17 cellular contexts compared by ENCODE assay signal in the genomic region with DNA sequence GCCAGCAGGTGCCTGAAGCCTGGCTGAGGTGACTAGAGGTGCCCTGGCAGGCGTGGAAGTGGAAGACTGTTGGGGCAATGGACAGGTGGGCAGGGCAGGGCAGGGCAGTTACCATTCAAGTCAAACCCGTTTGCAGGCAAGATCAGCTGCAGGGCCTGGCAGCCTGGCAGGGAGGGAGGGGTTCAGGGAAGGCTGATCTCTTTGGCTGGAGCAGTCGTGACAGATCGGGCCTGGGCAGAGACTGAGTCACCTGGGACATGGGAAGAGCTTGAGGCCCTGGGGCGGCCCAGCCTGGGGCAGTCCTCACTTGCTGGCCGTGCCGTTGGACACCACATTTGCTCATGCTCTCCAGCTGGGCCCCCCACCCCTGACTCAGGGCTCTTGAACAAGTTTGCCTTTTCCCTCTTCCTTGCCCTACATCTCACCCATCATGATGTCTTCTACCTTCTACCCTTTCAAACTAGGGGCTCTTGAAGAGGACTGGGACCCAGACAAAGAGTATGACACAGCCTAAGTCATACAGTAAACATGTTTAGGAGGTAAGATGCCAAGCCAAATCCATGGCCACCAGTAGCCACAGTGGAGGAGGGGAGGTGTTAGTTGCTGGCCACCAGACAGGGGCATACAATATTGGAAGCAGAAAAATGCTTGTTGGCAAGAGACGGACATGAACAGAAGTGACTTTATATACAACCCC. TPM values are rescaled to one million over a fixed set of nuclear protein-coding genes. Genes with fewer than 3 reads are reported as not detected.
DNase-seq lines count a peak whose midpoint lies in the region; ATAC-seq, FAIRE-seq and TF ChIP-seq lines count a peak whose summit lies in the region.
"Had no signal": no experiment of that assay in that cellular context is flagged by ENCODE, and none has a peak within 500 bp of the region (broad histone marks: within the 10 kb centered on the region; RNA-seq: fewer than 3 reads in every experiment).

No MANE protein-coding gene starts in this region.

- peaks cover 4% of the 10 kb centered on the region for H3K36me3 ChIP-seq in bronchial epithelial cell (ENCODE audit: control insufficient read depth, insufficient read depth, low read length)

- H3K4me3 ChIP-seq in LNCaP clone FGC (ENCODE audit: low read depth, low read length) (no peak overlapping the region), bronchial epithelial cell (ENCODE audit: low read depth, low read length) (no peak overlapping the region)
- H3K4me3 ChIP-seq: coronary artery had no signal

- TF ChIP-seq CTCF in LNCaP clone FGC (IDR thresholded peaks at IDR 0.05; ENCODE audit: control insufficient read depth, extremely low read depth, insufficient read depth) (no peak), bronchial epithelial cell (IDR thresholded peaks at IDR 0.05; ENCODE audit: insufficient read depth, low read length, severe bottlenecking) (no peak)

- FAIRE-seq in bronchial epithelial cell (lab: Jason Lieb, UNC): peak; percentile 32

- DNase-seq in AG20443 (ENCODE audit: low spot score) (peak; percentile 21), LNCaP clone FGC (ENCODE audit: low read depth) (peak; percentile 69), bronchial epithelial cell (ENCODE audit: low read depth) (peak; percentile 82), mucosa of gallbladder (ENCODE audit: low spot score) (peak; percentile 51), SKM-1 (lab: John Stamatoyannopoulos, UW; ENCODE audit: unreplicated experiment) (no peak), mesenteric fat pad (ENCODE audit: low spot score) (no peak)
- DNase-seq: AML-193; DMS79; HCEC 1CT; NCI-H2081 treated with DMSO at 0.1 percent for 48 hours; NCI-H774; Right ventricle myocardium superior; stimulated activated naive CD8-positive, alpha-beta T cell treated with anti-CD3 and anti-CD28 coated beads, Interleukin-15, amount 100 ng/mL, for 72 hours; T-helper 9 cell had no signal

- ATAC-seq in HG02973 (IDR thresholded peaks at IDR 0.05; ENCODE audit: unreplicated experiment) (no peak), HG02885 (IDR thresholded peaks at IDR 0.05; ENCODE audit: poor library complexity, unreplicated experiment) (no peak)
- ATAC-seq: stimulated activated naive CD8-positive, alpha-beta T cell treated with anti-CD3 and anti-CD28 coated beads, Interleukin-15, amount 100 ng/mL, for 72 hours had no signal

- no peaks in the 10 kb centered on the region for H3K27me3 ChIP-seq in bronchial epithelial cell (ENCODE audit: control insufficient read depth, insufficient read depth, low read length)

RNA-seq across cellular contexts. Expression of a gene that starts 2.0 kb away (rescaled TPM):
- total RNA-seq in bronchial epithelial cell (93.5 and 264 TPM in 2 replicates), mucosa of gallbladder (16.5 TPM), mesenteric fat pad (6.3 TPM)

Comparison
In these comparisons a context has a peak if more than half of its experiments do, and no peak if none do; other contexts are left out.
1. DNase-seq: peak in AG20443 (single experiment), LNCaP clone FGC (single experiment), bronchial epithelial cell (single experiment) and mucosa of gallbladder (single experiment); none in SKM-1 (single experiment) and mesenteric fat pad (single experiment).